8 cellular contexts compared by ENCODE assay signal in the genomic region with DNA sequence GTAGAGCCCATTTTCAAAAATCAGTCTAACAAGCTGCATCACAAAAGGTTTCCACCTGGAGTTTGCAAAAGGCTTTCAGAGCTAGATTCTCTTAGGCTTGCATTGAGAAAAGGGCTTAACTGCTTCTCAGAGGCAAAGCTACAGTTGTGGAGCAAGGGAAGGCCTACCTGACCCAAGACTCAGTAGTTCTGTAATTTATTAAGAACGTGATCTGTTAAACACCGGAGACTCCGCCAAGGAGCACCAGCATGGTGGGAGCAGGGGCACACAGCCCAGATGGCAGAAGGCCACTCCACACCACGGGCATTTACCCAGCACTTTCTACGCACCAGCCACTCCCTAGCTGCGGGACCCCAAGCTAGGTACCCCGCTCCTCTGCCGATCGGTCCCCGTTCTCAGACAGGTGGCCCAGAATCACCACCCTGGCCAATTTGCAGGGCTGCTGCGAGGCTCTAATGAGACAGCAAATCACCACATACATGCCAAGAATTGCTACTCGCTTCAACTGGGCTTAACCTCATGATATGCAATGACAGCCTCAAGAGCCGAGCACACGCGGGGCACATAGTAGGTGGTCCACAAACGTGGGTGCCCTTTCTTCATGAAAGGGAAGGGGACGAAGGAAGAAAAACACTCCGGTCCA.
DNase-seq lines count a peak whose midpoint lies in the region; ATAC-seq and TF ChIP-seq lines count a peak whose summit lies in the region.

No MANE protein-coding gene starts in this region.

- peaks cover 49% of the 10 kb centered on the region for H3K4me1 Mint-ChIP-seq in activated naive CD8-positive, alpha-beta T cell treated with anti-CD3 and anti-CD28 coated beads, Interleukin-2, amount 50 U/mL, for 24 hours
- H3K4me1 Mint-ChIP-seq in stimulated activated naive B cell treated with anti-CD40 and anti-IgM and Interleukin-4, amounts not matched to agents 10 μg/mL and 1 μg/mL and 100 μg/mL, for 72 hours = peaks cover 42 to 50% of the 10 kb centered on the region in 2 donors

- peaks cover 16% of the 10 kb centered on the region for H3K4me1 ChIP-seq in iPS-20b (ENCODE audit: insufficient read depth, low read length)

- no peak for ATAC-seq in activated naive CD8-positive, alpha-beta T cell treated with anti-CD3 and anti-CD28 coated beads, Interleukin-2, amount 50 U/mL, for 24 hours
- ATAC-seq in stimulated activated naive B cell treated with anti-CD40 and anti-IgM and Interleukin-4, amounts not matched to agents 10 μg/mL and 1 μg/mL and 100 μg/mL, for 72 hours (replicated peaks) = no peak
- no peak for ATAC-seq in HG02763 (IDR thresholded peaks at IDR 0.05; ENCODE audit: unreplicated experiment)

- TF ChIP-seq CTCF in AG10803 (conservative IDR thresholded peaks at IDR 0.05; ENCODE audit: low read length) = no peak
- TF ChIP-seq CTCF in HFF-Myc (IDR thresholded peaks at IDR 0.05; ENCODE audit: low read depth, low read length, missing control alignments) = no peak

- H3K36me3 ChIP-seq in iPS-20b (ENCODE audit: insufficient read depth, low read depth, low read length) = 0 out of 2 replicates have a peak, but pooled peaks cover 5% of the 10 kb centered on the region

- DNase-seq in AG10803 (ENCODE audit: low read depth) (no peak), HFF-Myc (ENCODE audit: extremely low read depth, low read depth) (no peak), NCI-H146 treated with DMSO at 0.1 percent for 48 hours (lab: John Stamatoyannopoulos, UW; ENCODE audit: unreplicated experiment) (no peak), HCEC 1CT (no peak)
- no peak for DNase-seq in activated naive CD8-positive, alpha-beta T cell treated with anti-CD3 and anti-CD28 coated beads, Interleukin-2, amount 50 U/mL, for 24 hours
- no peak for DNase-seq in stimulated activated naive B cell treated with anti-CD40 and anti-IgM and Interleukin-4, amounts not matched to agents 10 μg/mL and 1 μg/mL and 100 μg/mL, for 72 hours

- H3K9ac ChIP-seq in iPS-20b (ENCODE audit: low read depth, low read length) = peak overlapping the region; percentile 68; the same call in 1 of the 2 replicates

- H3K27me3 ChIP-seq in iPS-20b (ENCODE audit: insufficient read depth, low read length) = peaks cover 7% of the 10 kb centered on the region

- H3K27me3 Mint-ChIP-seq in activated naive CD8-positive, alpha-beta T cell treated with anti-CD3 and anti-CD28 coated beads, Interleukin-2, amount 50 U/mL, for 24 hours = no peaks in the 10 kb centered on the region
- no peaks in the 10 kb centered on the region for H3K27me3 Mint-ChIP-seq in stimulated activated naive B cell treated with anti-CD40 and anti-IgM and Interleukin-4, amounts not matched to agents 10 μg/mL and 1 μg/mL and 100 μg/mL, for 72 hours

- H3K9me3 Mint-ChIP-seq in activated naive CD8-positive, alpha-beta T cell treated with anti-CD3 and anti-CD28 coated beads, Interleukin-2, amount 50 U/mL, for 24 hours = no peaks in the 10 kb centered on the region
- H3K9me3 Mint-ChIP-seq in stimulated activated naive B cell treated with anti-CD40 and anti-IgM and Interleukin-4, amounts not matched to agents 10 μg/mL and 1 μg/mL and 100 μg/mL, for 72 hours = no peaks in the 10 kb centered on the region

- no peaks in the 10 kb centered on the region for H3K9me3 ChIP-seq in iPS-20b (ENCODE audit: insufficient read depth, low read depth, low read length)

- H3K27ac ChIP-seq in iPS-20b (ENCODE audit: low read length) = no peak overlapping the region

- peak overlapping the region; percentile 40 for H3K27ac Mint-ChIP-seq in activated naive CD8-positive, alpha-beta T cell treated with anti-CD3 and anti-CD28 coated beads, Interleukin-2, amount 50 U/mL, for 24 hours
- H3K27ac Mint-ChIP-seq in stimulated activated naive B cell treated with anti-CD40 and anti-IgM and Interleukin-4, amounts not matched to agents 10 μg/mL and 1 μg/mL and 100 μg/mL, for 72 hours = no peak overlapping the region

- peak overlapping the region; percentile 71 for H3K4me3 ChIP-seq in AG10803 (ENCODE audit: low read length)
- H3K4me3 ChIP-seq in HFF-Myc (replicated peaks; ENCODE audit: low read depth, low read length) = peak overlapping the region; percentile 68
- peak overlapping the region; percentile 78 for H3K4me3 ChIP-seq in iPS-20b (ENCODE audit: low read length)

- peak overlapping the region; percentile 83 for H3K4me3 Mint-ChIP-seq in activated naive CD8-positive, alpha-beta T cell treated with anti-CD3 and anti-CD28 coated beads, Interleukin-2, amount 50 U/mL, for 24 hours
- H3K4me3 Mint-ChIP-seq in stimulated activated naive B cell treated with anti-CD40 and anti-IgM and Interleukin-4, amounts not matched to agents 10 μg/mL and 1 μg/mL and 100 μg/mL, for 72 hours = peak overlapping the region; percentile 90 to 96

- H3K36me3 Mint-ChIP-seq in activated naive CD8-positive, alpha-beta T cell treated with anti-CD3 and anti-CD28 coated beads, Interleukin-2, amount 50 U/mL, for 24 hours (ENCODE audit: low read depth) = no peaks in the 10 kb centered on the region
- peaks cover 0 to 3% of the 10 kb centered on the region in 2 donors for H3K36me3 Mint-ChIP-seq in stimulated activated naive B cell treated with anti-CD40 and anti-IgM and Interleukin-4, amounts not matched to agents 10 μg/mL and 1 μg/mL and 100 μg/mL, for 72 hours
